ENCODE assay signal across 1 cellular context in the genomic region with DNA sequence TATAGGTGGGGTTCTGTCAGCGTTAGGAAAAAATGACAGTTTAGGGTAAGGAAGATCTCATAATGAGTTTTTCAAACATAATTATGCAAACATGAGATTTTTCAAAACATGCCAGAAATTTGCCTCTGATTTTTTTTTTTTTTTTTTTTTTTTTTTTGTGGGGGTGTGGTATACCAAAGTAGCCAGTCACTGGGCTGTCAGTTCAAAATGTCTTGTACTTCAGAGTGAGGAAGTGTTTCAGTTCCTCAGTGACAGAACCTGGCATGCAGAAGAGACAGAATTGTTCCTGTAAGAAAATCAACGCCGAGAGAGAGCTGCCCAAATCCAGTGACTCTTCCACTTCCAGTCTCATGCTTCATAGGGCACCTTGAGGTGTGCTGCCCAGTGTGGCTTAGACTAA.
A peak's percentile ranks its signal among the peaks of the same experiment; 100 is the strongest.
TF ChIP-seq lines count a peak whose summit lies in the region.

No MANE protein-coding gene starts in this region.

TF ChIP-seq in GM12878, 131 proteins besides CTCF, POLR2A, EP300 and RAD21 (continues in another document):
- TF ChIP-seq ATF3 (IDR thresholded peaks at IDR 0.05; ENCODE audit: borderline replicate concordance, extremely low read depth, low read depth, low read length) (no peak), ZNF622 (IDR thresholded peaks at IDR 0.05) (no peak), SMARCA5 (IDR thresholded peaks at IDR 0.05) (no peak), ZNF687 (IDR thresholded peaks at IDR 0.05) (no peak), IRF5 (IDR thresholded peaks at IDR 0.05; ENCODE audit: borderline replicate concordance) (no peak), MAX (IDR thresholded peaks at IDR 0.05; ENCODE audit: low read depth, low read length) (no peak), IRF4 (IDR thresholded peaks at IDR 0.05; ENCODE audit: low read depth, low read length) (0 out of 2 replicates have a peak, but pooled peaks have one; percentile 16), MEF2A (IDR thresholded peaks at IDR 0.05; ENCODE audit: insufficient read depth, low read depth, low read length) (no peak), E4F1 (IDR thresholded peaks at IDR 0.05; ENCODE audit: borderline replicate concordance, partially characterized antibody) (no peak), DPF2 (IDR thresholded peaks at IDR 0.05) (no peak), MYC (IDR thresholded peaks at IDR 0.05; ENCODE audit: insufficient read depth, insufficient read length, insufficient replicate concordance, low read length, severe bottlenecking) (no peak), ZNF384 (IDR thresholded peaks at IDR 0.05; ENCODE audit: borderline replicate concordance, low read depth, low read length) (peak; percentile 96), SIN3A (IDR thresholded peaks at IDR 0.05; ENCODE audit: low read depth, low read length) (no peak), SKIL (IDR thresholded peaks at IDR 0.05; ENCODE audit: low read depth, poor library complexity, severe bottlenecking) (no peak), HDGF (IDR thresholded peaks at IDR 0.05) (no peak), FOS (IDR thresholded peaks at IDR 0.05; ENCODE audit: borderline replicate concordance, extremely low read depth, insufficient read length) (no peak), RUNX3 (IDR thresholded peaks at IDR 0.05; ENCODE audit: low read length) (0 out of 2 replicates have a peak, but pooled peaks have one; percentile 7), EGR1 (IDR thresholded peaks at IDR 0.05; ENCODE audit: borderline replicate concordance in 1 of 2, low read depth in 2 of 2, low read length in 2 of 2) (no peak), BCL11A (IDR thresholded peaks at IDR 0.05; ENCODE audit: low read depth, low read length) (no peak), RELB (IDR thresholded peaks at IDR 0.05; ENCODE audit: low read depth) (no peak), YBX1 (IDR thresholded peaks at IDR 0.05) (no peak), SPI1 (IDR thresholded peaks at IDR 0.05; ENCODE audit: borderline replicate concordance, insufficient read depth, low read depth, low read length) (peak; percentile 91), ZZZ3 (IDR thresholded peaks at IDR 0.05; ENCODE audit: control insufficient read depth, insufficient read length, low read depth) (no peak), IKZF2 (IDR thresholded peaks at IDR 0.05) (peak in 1 of 2 experiments; percentile 13; a peak in 1 of 4 replicates), CHD1 (IDR thresholded peaks at IDR 0.05; ENCODE audit: low read depth, low read length) (no peak), ASH2L (IDR thresholded peaks at IDR 0.05; ENCODE audit: borderline replicate concordance, low read depth) (no peak), TAF1 (IDR thresholded peaks at IDR 0.05; ENCODE audit: borderline replicate concordance, low read depth, low read length) (no peak), FOXM1 (IDR thresholded peaks at IDR 0.05; ENCODE audit: low read depth, low read length) (no peak), ZSCAN29 (IDR thresholded peaks at IDR 0.05) (no peak), YY1 (IDR thresholded peaks at IDR 0.05; ENCODE audit: low read depth, low read length) (no peak), NFIC (IDR thresholded peaks at IDR 0.05; ENCODE audit: low read depth, low read length) (no peak), BHLHE40 (IDR thresholded peaks at IDR 0.05; ENCODE audit: borderline replicate concordance in 1 of 2, low read depth in 2 of 2, low read length in 1 of 2) (no peak), ATF7 (IDR thresholded peaks at IDR 0.05; ENCODE audit: low read depth) (peak; percentile 9; the same call in 1 of the 2 replicates), NFYA (IDR thresholded peaks at IDR 0.05; ENCODE audit: borderline replicate concordance, low read depth, low read length) (no peak), NFXL1 (IDR thresholded peaks at IDR 0.05; ENCODE audit: borderline replicate concordance) (no peak), HDAC2 (IDR thresholded peaks at IDR 0.05) (no peak), SMAD1 (IDR thresholded peaks at IDR 0.05; ENCODE audit: low read depth, partially characterized antibody) (no peak), CEBPB (IDR thresholded peaks at IDR 0.05; ENCODE audit: borderline replicate concordance in 1 of 2, low read depth in 2 of 2, low read length in 2 of 2) (no peak), SIX5 (IDR thresholded peaks at IDR 0.05; ENCODE audit: low read depth, low read length, severe bottlenecking) (no peak), SREBF1 (IDR thresholded peaks at IDR 0.05; ENCODE audit: low read length) (no peak), POLR2AphosphoS2 (IDR thresholded peaks at IDR 0.05; ENCODE audit: low read depth, low read length) (no peak), PAX5 (IDR thresholded peaks at IDR 0.05; ENCODE audit: borderline replicate concordance, low read depth, low read length) (no peak), MXI1 (IDR thresholded peaks at IDR 0.05; ENCODE audit: low read depth, low read length) (peak; percentile 87)
- TF ChIP-seq, protein P1, sequence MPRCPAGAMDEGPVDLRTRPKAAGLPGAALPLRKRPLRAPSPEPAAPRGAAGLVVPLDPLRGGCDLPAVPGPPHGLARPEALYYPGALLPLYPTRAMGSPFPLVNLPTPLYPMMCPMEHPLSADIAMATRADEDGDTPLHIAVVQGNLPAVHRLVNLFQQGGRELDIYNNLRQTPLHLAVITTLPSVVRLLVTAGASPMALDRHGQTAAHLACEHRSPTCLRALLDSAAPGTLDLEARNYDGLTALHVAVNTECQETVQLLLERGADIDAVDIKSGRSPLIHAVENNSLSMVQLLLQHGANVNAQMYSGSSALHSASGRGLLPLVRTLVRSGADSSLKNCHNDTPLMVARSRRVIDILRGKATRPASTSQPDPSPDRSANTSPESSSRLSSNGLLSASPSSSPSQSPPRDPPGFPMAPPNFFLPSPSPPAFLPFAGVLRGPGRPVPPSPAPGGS (IDR thresholded peaks at IDR 0.05; ENCODE audit: borderline replicate concordance, insufficient read depth, low read depth, low read length, poor library complexity, severe bottlenecking): no peak
- TF ChIP-seq, protein P2, sequence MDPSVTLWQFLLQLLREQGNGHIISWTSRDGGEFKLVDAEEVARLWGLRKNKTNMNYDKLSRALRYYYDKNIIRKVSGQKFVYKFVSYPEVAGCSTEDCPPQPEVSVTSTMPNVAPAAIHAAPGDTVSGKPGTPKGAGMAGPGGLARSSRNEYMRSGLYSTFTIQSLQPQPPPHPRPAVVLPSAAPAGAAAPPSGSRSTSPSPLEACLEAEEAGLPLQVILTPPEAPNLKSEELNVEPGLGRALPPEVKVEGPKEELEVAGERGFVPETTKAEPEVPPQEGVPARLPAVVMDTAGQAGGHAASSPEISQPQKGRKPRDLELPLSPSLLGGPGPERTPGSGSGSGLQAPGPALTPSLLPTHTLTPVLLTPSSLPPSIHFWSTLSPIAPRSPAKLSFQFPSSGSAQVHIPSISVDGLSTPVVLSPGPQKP (IDR thresholded peaks at IDR 0.05; ENCODE audit: low read depth, low read length): no peak
- TF ChIP-seq, protein P3, sequence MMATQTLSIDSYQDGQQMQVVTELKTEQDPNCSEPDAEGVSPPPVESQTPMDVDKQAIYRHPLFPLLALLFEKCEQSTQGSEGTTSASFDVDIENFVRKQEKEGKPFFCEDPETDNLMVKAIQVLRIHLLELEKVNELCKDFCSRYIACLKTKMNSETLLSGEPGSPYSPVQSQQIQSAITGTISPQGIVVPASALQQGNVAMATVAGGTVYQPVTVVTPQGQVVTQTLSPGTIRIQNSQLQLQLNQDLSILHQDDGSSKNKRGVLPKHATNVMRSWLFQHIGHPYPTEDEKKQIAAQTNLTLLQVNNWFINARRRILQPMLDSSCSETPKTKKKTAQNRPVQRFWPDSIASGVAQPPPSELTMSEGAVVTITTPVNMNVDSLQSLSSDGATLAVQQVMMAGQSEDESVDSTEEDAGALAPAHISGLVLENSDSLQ (IDR thresholded peaks at IDR 0.05): peak; percentile 87
- TF ChIP-seq, protein P4, sequence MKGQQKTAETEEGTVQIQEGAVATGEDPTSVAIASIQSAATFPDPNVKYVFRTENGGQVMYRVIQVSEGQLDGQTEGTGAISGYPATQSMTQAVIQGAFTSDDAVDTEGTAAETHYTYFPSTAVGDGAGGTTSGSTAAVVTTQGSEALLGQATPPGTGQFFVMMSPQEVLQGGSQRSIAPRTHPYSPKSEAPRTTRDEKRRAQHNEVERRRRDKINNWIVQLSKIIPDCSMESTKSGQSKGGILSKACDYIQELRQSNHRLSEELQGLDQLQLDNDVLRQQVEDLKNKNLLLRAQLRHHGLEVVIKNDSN (IDR thresholded peaks at IDR 0.05; ENCODE audit: borderline replicate concordance, extremely low read length, insufficient read depth, low read depth, low read length): no peak
